Comparison of ENCODE assay signal across 9 cellular contexts in genomic region chr13:39688699-39689405, GRCh38. TPM values are rescaled to one million over a fixed set of nuclear protein-coding genes. Genes with fewer than 3 reads are reported as not detected.
DNase-seq lines count a peak whose midpoint lies in the region; ATAC-seq lines count a peak whose summit lies in the region.
"Had no signal": no experiment of that assay in that cellular context is flagged by ENCODE, and none has a peak within 500 bp of the region (broad histone marks: within the 10 kb centered on the region; RNA-seq: fewer than 3 reads in every experiment).

No MANE protein-coding gene starts in this region.

- peak overlapping the region; percentile 83 for H3K27ac Mint-ChIP-seq in activated CD8-positive, alpha-beta memory T cell treated with anti-CD3 and anti-CD28 coated beads, Interleukin-2, amount 10 ng/mL, durations not matched to agents 7 days and 5 days

- no peaks in the 10 kb centered on the region for H3K27me3 Mint-ChIP-seq in activated CD8-positive, alpha-beta memory T cell treated with anti-CD3 and anti-CD28 coated beads, Interleukin-2, amount 10 ng/mL, durations not matched to agents 7 days and 5 days

- intact Hi-C loops in Right ventricle myocardium inferior (cut with DNase I): loop anchor here (5.0 to 10.0 kb wide), 2 partner anchors 253 to 996 kb away; no protein-coding TSS in a partner anchor

- CTCF ChIA-PET in activated CD8-positive, alpha-beta memory T cell treated with anti-CD3 and anti-CD28 coated beads, Interleukin-2, amount 10 ng/mL, durations not matched to agents 7 days and 5 days (lab: Charles Lee): no interaction called here

- DNase-seq in activated CD8-positive, alpha-beta memory T cell treated with anti-CD3 and anti-CD28 coated beads, Interleukin-2, amount 10 ng/mL, durations not matched to agents 7 days and 5 days: no peak
- no peak for DNase-seq in activated CD8-positive, alpha-beta memory T cell treated with anti-CD3 and anti-CD28 coated beads for 24 hours
- DNase-seq in OCI-M1 (lab: John Stamatoyannopoulos, UW) (peak; percentile 64), renal cortical epithelial cell (ENCODE audit: low read depth) (peak; percentile 7), glomerular visceral epithelial cell (ENCODE audit: extremely low spot score) (no peak), NCI-H526 (lab: John Stamatoyannopoulos, UW) (no peak), Right ventricle myocardium inferior (ENCODE audit: missing footprints) (no peak)
- DNase-seq: SHP77 treated with DMSO at 0.1 percent for 48 hours had no signal

- ATAC-seq in activated CD8-positive, alpha-beta memory T cell treated with anti-CD3 and anti-CD28 coated beads, Interleukin-2, amount 10 ng/mL, durations not matched to agents 7 days and 5 days: peak; percentile 91
- peak; percentile 76 for ATAC-seq in HG02763 (IDR thresholded peaks at IDR 0.05; ENCODE audit: unreplicated experiment)
- no peak for ATAC-seq in Right ventricle myocardium inferior

- no peaks in the 10 kb centered on the region for H3K9me3 Mint-ChIP-seq in activated CD8-positive, alpha-beta memory T cell treated with anti-CD3 and anti-CD28 coated beads, Interleukin-2, amount 10 ng/mL, durations not matched to agents 7 days and 5 days (ENCODE audit: low read depth)

- peaks cover 13% of the 10 kb centered on the region for H3K36me3 Mint-ChIP-seq in activated CD8-positive, alpha-beta memory T cell treated with anti-CD3 and anti-CD28 coated beads, Interleukin-2, amount 10 ng/mL, durations not matched to agents 7 days and 5 days

- H3K4me3 Mint-ChIP-seq in activated CD8-positive, alpha-beta memory T cell treated with anti-CD3 and anti-CD28 coated beads, Interleukin-2, amount 10 ng/mL, durations not matched to agents 7 days and 5 days: no peak overlapping the region

- peaks cover 19% of the 10 kb centered on the region for H3K4me1 Mint-ChIP-seq in activated CD8-positive, alpha-beta memory T cell treated with anti-CD3 and anti-CD28 coated beads, Interleukin-2, amount 10 ng/mL, durations not matched to agents 7 days and 5 days

RNA-seq across cellular contexts. Expression of gene COG6, which starts 33.4 kb away (rescaled TPM):
- total RNA-seq in activated CD8-positive, alpha-beta memory T cell treated with anti-CD3 and anti-CD28 coated beads, Interleukin-2, amount 10 ng/mL, durations not matched to agents 7 days and 5 days: 10 to 100 TPM; 26.4 to 28.6 TPM
- 27.0 and 34.7 TPM in 2 replicates for total RNA-seq in renal cortical epithelial cell
- total RNA-seq in Right ventricle myocardium inferior: 21.4 TPM

Comparison
In these comparisons a context has a peak if more than half of its experiments do, and no peak if none do; other contexts are left out.
1. DNase-seq: peak in OCI-M1 (single experiment) and renal cortical epithelial cell (single experiment); none in activated CD8-positive, alpha-beta memory T cell treated with anti-CD3 and anti-CD28 coated beads, Interleukin-2, amount 10 ng/mL, durations not matched to agents 7 days and 5 days (single experiment), activated CD8-positive, alpha-beta memory T cell treated with anti-CD3 and anti-CD28 coated beads for 24 hours (single experiment), glomerular visceral epithelial cell (single experiment), NCI-H526 (0 of 2) and Right ventricle myocardium inferior (single experiment).